Comparison of ENCODE assay signal across 1 cellular context in the genomic region with DNA sequence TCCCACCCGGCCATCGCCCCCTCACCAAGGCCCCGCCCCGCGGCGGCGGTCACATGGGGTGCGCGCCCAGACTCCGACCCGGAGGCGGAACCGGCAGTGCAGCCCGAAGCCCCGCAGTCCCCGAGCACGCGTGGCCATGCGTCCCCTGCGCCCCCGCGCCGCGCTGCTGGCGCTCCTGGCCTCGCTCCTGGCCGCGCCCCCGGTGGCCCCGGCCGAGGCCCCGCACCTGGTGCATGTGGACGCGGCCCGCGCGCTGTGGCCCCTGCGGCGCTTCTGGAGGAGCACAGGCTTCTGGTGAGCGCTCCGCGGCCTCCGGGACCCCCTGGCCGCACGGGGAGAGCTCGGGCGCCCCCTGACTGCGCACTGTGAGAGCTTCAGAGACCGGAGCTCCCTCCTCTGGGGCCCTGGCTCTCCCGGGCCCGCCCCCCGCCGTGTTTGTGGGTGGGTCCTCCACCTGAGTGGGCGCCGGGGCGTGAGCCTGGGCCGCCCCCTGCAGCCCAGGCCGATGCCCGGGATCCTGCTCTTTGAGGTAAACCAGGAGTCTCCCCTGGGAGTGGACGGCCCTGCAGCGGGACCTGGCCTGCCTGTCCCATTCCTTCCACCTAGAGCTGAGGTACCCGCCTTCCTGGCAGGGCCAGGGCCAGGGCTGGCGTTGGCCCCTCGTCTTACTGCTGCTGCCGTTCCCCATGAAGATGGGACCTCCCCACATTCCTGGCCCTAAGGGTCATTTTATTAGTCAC.
TF ChIP-seq lines count a peak whose summit lies in the region.

IDUA (plus strand) TSS at position 96 of the 740 bp plus-strand sequence; CDS start at position 137, 41 bp downstream.

TF ChIP-seq in HepG2, 621 proteins besides CTCF, POLR2A, EP300 and RAD21 (continued from another document and continues in another):
- TF ChIP-seq THAP9 (CRISPR knock-in tag; IDR thresholded peaks at IDR 0.05; ENCODE audit: borderline replicate concordance) (no peak; the same call in 1 of the 2 replicates), HES4 (CRISPR knock-in tag; IDR thresholded peaks at IDR 0.05; ENCODE audit: borderline replicate concordance) (no peak), ZNF20 (CRISPR knock-in tag; IDR thresholded peaks at IDR 0.05) (no peak), SAP130 (CRISPR knock-in tag; IDR thresholded peaks at IDR 0.05; ENCODE audit: low read depth) (peak; percentile 65), HNRNPUL1 (IDR thresholded peaks at IDR 0.05; ENCODE audit: low read depth, low read length) (no peak), HOXD1 (CRISPR knock-in tag; IDR thresholded peaks at IDR 0.05) (no peak), ZNF530 (CRISPR knock-in tag; IDR thresholded peaks at IDR 0.05; ENCODE audit: low read depth) (no peak), ZNF616 (CRISPR knock-in tag; IDR thresholded peaks at IDR 0.05; ENCODE audit: low read depth) (no peak), ZNF503 (CRISPR knock-in tag; IDR thresholded peaks at IDR 0.05) (peak; percentile 35; the same call in 1 of the 2 replicates), SMAD1 (CRISPR knock-in tag; IDR thresholded peaks at IDR 0.05; ENCODE audit: borderline replicate concordance, low read depth) (no peak), PLSCR1 (CRISPR knock-in tag; IDR thresholded peaks at IDR 0.05; ENCODE audit: borderline replicate concordance) (no peak), CENPX (CRISPR knock-in tag; IDR thresholded peaks at IDR 0.05) (no peak), AHR (CRISPR knock-in tag; IDR thresholded peaks at IDR 0.05) (no peak), NR2C2 (CRISPR knock-in tag; IDR thresholded peaks at IDR 0.05; ENCODE audit: borderline replicate concordance) (peak; percentile 95), PTBP1 (IDR thresholded peaks at IDR 0.05; ENCODE audit: low read depth, low read length, poor library complexity, severe bottlenecking) (no peak), ZFP82 (CRISPR knock-in tag; IDR thresholded peaks at IDR 0.05; ENCODE audit: borderline replicate concordance) (0 out of 2 replicates have a peak, but pooled peaks have one; percentile 54), ZNF512 (CRISPR knock-in tag; IDR thresholded peaks at IDR 0.05) (no peak), ZNF232 (CRISPR knock-in tag; IDR thresholded peaks at IDR 0.05; ENCODE audit: borderline replicate concordance) (0 out of 2 replicates have a peak, but pooled peaks have one; percentile 24), NFIB (CRISPR knock-in tag; IDR thresholded peaks at IDR 0.05; ENCODE audit: borderline replicate concordance) (no peak), KDM6A (CRISPR knock-in tag; IDR thresholded peaks at IDR 0.05; ENCODE audit: low read depth) (no peak), ZNF777 (CRISPR knock-in tag; IDR thresholded peaks at IDR 0.05) (no peak; the same call in 1 of the 2 replicates), FOXK1 (CRISPR knock-in tag; IDR thresholded peaks at IDR 0.05; ENCODE audit: borderline replicate concordance, low read depth) (no peak), ZNF549 (CRISPR knock-in tag; IDR thresholded peaks at IDR 0.05) (peak; percentile 69; the same call in 1 of the 2 replicates), NR2F2 (IDR thresholded peaks at IDR 0.05; ENCODE audit: borderline replicate concordance, low read depth) (no peak), ZNF552 (CRISPR knock-in tag; IDR thresholded peaks at IDR 0.05; ENCODE audit: borderline replicate concordance) (no peak), ESRRA (CRISPR knock-in tag; IDR thresholded peaks at IDR 0.05; ENCODE audit: low read depth) (peak; percentile 67), BRCA1 (CRISPR knock-in tag; IDR thresholded peaks at IDR 0.05) (peak; percentile 74; the same call in 1 of the 2 replicates), PRPF4 (IDR thresholded peaks at IDR 0.05; ENCODE audit: low read depth, low read length, poor library complexity, severe bottlenecking) (no peak), KAT7 (CRISPR knock-in tag; IDR thresholded peaks at IDR 0.05; ENCODE audit: borderline replicate concordance) (no peak), ZNF572 (CRISPR knock-in tag; IDR thresholded peaks at IDR 0.05) (0 out of 2 replicates have a peak, but pooled peaks have one; percentile 40), ZMYM2 (CRISPR knock-in tag; IDR thresholded peaks at IDR 0.05) (no peak), ZNF556 (CRISPR knock-in tag; IDR thresholded peaks at IDR 0.05; ENCODE audit: borderline replicate concordance) (peak; percentile 42; the same call in 1 of the 2 replicates), ZNF790 (CRISPR knock-in tag; IDR thresholded peaks at IDR 0.05; ENCODE audit: borderline replicate concordance) (peak; percentile 51; the same call in 1 of the 2 replicates), KDM4B (CRISPR knock-in tag; IDR thresholded peaks at IDR 0.05) (0 out of 2 replicates have a peak, but pooled peaks have one; percentile 61), EEA1 (CRISPR knock-in tag; IDR thresholded peaks at IDR 0.05; ENCODE audit: borderline replicate concordance) (no peak), MYC (CRISPR knock-in tag; IDR thresholded peaks at IDR 0.05; ENCODE audit: borderline replicate concordance) (peak; percentile 31), NR0B2 (CRISPR knock-in tag; IDR thresholded peaks at IDR 0.05) (peak; percentile 61; the same call in 1 of the 2 replicates), SRSF4 (IDR thresholded peaks at IDR 0.05; ENCODE audit: low read depth, low read length, poor library complexity, severe bottlenecking) (no peak), ZNF589 (CRISPR knock-in tag; conservative IDR thresholded peaks at IDR 0.05) (no peak), SIN3B (IDR thresholded peaks at IDR 0.05; ENCODE audit: low read length) (no peak), SUZ12 (IDR thresholded peaks at IDR 0.05; ENCODE audit: low read depth, low read length) (no peak), ZUFSP (CRISPR knock-in tag; IDR thresholded peaks at IDR 0.05; ENCODE audit: borderline replicate concordance) (no peak), ZNF670 (CRISPR knock-in tag; IDR thresholded peaks at IDR 0.05; ENCODE audit: borderline replicate concordance) (peak; percentile 56; the same call in 1 of the 2 replicates), ZNF883 (CRISPR knock-in tag; IDR thresholded peaks at IDR 0.05; ENCODE audit: not compliant biosample characterization) (no peak)
- TF ChIP-seq, protein P1, sequence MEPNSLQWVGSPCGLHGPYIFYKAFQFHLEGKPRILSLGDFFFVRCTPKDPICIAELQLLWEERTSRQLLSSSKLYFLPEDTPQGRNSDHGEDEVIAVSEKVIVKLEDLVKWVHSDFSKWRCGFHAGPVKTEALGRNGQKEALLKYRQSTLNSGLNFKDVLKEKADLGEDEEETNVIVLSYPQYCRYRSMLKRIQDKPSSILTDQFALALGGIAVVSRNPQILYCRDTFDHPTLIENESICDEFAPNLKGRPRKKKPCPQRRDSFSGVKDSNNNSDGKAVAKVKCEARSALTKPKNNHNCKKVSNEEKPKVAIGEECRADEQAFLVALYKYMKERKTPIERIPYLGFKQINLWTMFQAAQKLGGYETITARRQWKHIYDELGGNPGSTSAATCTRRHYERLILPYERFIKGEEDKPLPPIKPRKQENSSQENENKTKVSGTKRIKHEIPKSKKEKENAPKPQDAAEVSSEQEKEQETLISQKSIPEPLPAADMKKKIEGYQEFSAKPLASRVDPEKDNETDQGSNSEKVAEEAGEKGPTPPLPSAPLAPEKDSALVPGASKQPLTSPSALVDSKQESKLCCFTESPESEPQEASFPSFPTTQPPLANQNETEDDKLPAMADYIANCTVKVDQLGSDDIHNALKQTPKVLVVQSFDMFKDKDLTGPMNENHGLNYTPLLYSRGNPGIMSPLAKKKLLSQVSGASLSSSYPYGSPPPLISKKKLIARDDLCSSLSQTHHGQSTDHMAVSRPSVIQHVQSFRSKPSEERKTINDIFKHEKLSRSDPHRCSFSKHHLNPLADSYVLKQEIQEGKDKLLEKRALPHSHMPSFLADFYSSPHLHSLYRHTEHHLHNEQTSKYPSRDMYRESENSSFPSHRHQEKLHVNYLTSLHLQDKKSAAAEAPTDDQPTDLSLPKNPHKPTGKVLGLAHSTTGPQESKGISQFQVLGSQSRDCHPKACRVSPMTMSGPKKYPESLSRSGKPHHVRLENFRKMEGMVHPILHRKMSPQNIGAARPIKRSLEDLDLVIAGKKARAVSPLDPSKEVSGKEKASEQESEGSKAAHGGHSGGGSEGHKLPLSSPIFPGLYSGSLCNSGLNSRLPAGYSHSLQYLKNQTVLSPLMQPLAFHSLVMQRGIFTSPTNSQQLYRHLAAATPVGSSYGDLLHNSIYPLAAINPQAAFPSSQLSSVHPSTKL (CRISPR knock-in tag; IDR thresholded peaks at IDR 0.05), result no peak; the same call in 1 of the 2 replicates
- TF ChIP-seq, protein P2, sequence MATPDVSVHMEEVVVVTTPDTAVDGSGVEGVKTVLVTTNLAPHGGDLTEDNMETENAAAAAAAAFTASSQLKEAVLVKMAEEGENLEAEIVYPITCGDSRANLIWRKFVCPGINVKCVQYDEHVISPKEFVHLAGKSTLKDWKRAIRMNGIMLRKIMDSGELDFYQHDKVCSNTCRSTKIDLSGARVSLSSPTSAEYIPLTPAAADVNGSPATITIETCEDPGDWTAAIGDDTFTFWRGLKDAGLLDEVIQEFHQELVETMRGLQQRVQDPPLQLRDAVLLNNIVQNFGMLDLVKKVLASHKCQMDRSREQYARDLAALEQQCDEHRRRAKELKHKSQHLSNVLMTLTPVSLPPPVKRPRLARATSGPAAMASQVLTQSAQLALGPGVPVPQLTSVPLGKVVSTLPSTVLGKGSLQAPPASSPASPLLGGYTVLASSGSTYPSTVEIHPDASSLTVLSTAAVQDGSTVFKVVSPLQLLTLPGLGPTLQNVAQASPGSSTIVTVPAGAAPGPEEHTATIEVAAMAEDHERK (CRISPR knock-in tag; IDR thresholded peaks at IDR 0.05; ENCODE audit: low read depth), result no peak
